Comparison of ENCODE assay signal across 8 cellular contexts in genomic region chr6:70667256-70667710, GRCh38. TPM values are rescaled to one million over a fixed set of nuclear protein-coding genes. Genes with fewer than 3 reads are reported as not detected.
DNase-seq lines count a peak whose midpoint lies in the region; ATAC-seq and TF ChIP-seq lines count a peak whose summit lies in the region.

No MANE protein-coding gene starts in this region.

- H3K4me3 Mint-ChIP-seq in progenitor cell of endocrine pancreas (ENCODE audit: low read depth), result peak overlapping the region; percentile 63

- H3K4me3 ChIP-seq in OCI-LY3 (ENCODE audit: low read length) (peak overlapping the region; percentile 91), epithelial cell of esophagus (ENCODE audit: low read length) (peak overlapping the region; percentile 80)

- H3K4me1 Mint-ChIP-seq in progenitor cell of endocrine pancreas (ENCODE audit: low read depth), result peaks cover 31% of the 10 kb centered on the region

- H3K9me3 Mint-ChIP-seq in progenitor cell of endocrine pancreas (ENCODE audit: low read depth), result no peaks in the 10 kb centered on the region

- H3K36me3 Mint-ChIP-seq in progenitor cell of endocrine pancreas (ENCODE audit: insufficient read depth), result no peaks in the 10 kb centered on the region

- no peak for DNase-seq in epithelial cell of esophagus (ENCODE audit: low read depth)
- no peak for DNase-seq in progenitor cell of endocrine pancreas (ENCODE audit: low spot score, unreplicated experiment)
- DNase-seq in NCI-H1930 (lab: John Stamatoyannopoulos, UW), result no peak
- no peak for DNase-seq in activated CD4-positive, alpha-beta T cell treated with anti-CD3 and anti-CD28 coated beads for 1 hour

- H3K36me3 ChIP-seq in OCI-LY3 (replicated peaks; ENCODE audit: low read depth, low read length), result peaks cover 5% of the 10 kb centered on the region

- no peaks in the 10 kb centered on the region for H3K9me3 ChIP-seq in OCI-LY3 (ENCODE audit: insufficient read depth, low read length)

- peak overlapping the region; percentile 84 for H2AFZ ChIP-seq in OCI-LY3 (ENCODE audit: low read depth, low read length)

- no peaks in the 10 kb centered on the region for H3K27me3 ChIP-seq in OCI-LY3 (ENCODE audit: low read depth, low read length)

- H3K9ac ChIP-seq in OCI-LY3 (ENCODE audit: low read length), result peak overlapping the region; percentile 64

- H3K79me2 ChIP-seq in OCI-LY3 (ENCODE audit: low read length), result peaks cover 45% of the 10 kb centered on the region

- peaks cover 21% of the 10 kb centered on the region for H4K20me1 ChIP-seq in OCI-LY3 (ENCODE audit: insufficient read depth, low read length)

- peaks cover 2% of the 10 kb centered on the region for H3K27me3 Mint-ChIP-seq in progenitor cell of endocrine pancreas

- H3K4me1 ChIP-seq in OCI-LY3 (ENCODE audit: low read length), result peaks cover 15% of the 10 kb centered on the region

- H3K27ac ChIP-seq in OCI-LY3 (ENCODE audit: low read length), result peak overlapping the region; percentile 40

- peak overlapping the region; percentile 81 for H3K27ac Mint-ChIP-seq in progenitor cell of endocrine pancreas

- TF ChIP-seq CTCF in OCI-LY3 (IDR thresholded peaks at IDR 0.05; ENCODE audit: low read depth, low read length) (no peak), epithelial cell of esophagus (IDR thresholded peaks at IDR 0.05; ENCODE audit: insufficient read depth, low read depth, low read length, missing control alignments) (no peak), progenitor cell of endocrine pancreas (IDR thresholded peaks at IDR 0.05; ENCODE audit: unreplicated experiment) (no peak)

- peak; percentile 1 for ATAC-seq in GM19397 (IDR thresholded peaks at IDR 0.05; ENCODE audit: unreplicated experiment)
- no peak for ATAC-seq in HG03039 (IDR thresholded peaks at IDR 0.05; ENCODE audit: unreplicated experiment)
- no peak for ATAC-seq in HG02759 (IDR thresholded peaks at IDR 0.05; ENCODE audit: unreplicated experiment)

- H3K4me2 ChIP-seq in OCI-LY3 (ENCODE audit: low read length), result peak overlapping the region; percentile 79

RNA-seq across cellular contexts. Expression of gene SMAP1, which starts 0.4 kb away (rescaled TPM):
- total RNA-seq in progenitor cell of endocrine pancreas, result 32.8 and 34.1 TPM in 2 replicates
